In genomic region chr3:42557849-42558248, GRCh38 we compare ENCODE assay signal across 12 cellular contexts. TPM values are rescaled to one million over a fixed set of nuclear protein-coding genes. Genes with fewer than 3 reads are reported as not detected.
DNase-seq lines count a peak whose midpoint lies in the region; ATAC-seq, FAIRE-seq and TF ChIP-seq lines count a peak whose summit lies in the region.
"Had no signal": no experiment of that assay in that cellular context is flagged by ENCODE, and none has a peak within 500 bp of the region (broad histone marks: within the 10 kb centered on the region; RNA-seq: fewer than 3 reads in every experiment).

No MANE protein-coding gene starts in this region.

- BruUV-seq in K562 (replicated peaks; lab: Mats Ljungman, UMichigan), result no TSS peak

- H3K4me3 ChIP-seq in left ventricle myocardium inferior (no peak overlapping the region), right atrium auricular region (no peak overlapping the region), K562 (no peak overlapping the region), upper lobe of left lung (no peak overlapping the region), pancreas (no peak overlapping the region)

- TF ChIP-seq EP300 in K562 (IDR thresholded peaks at IDR 0.05; ENCODE audit: low read length) (no peak), upper lobe of left lung (IDR thresholded peaks at IDR 0.05) (no peak)

- DNase-seq in left ventricle myocardium inferior, result no peak
- no peak for DNase-seq in right atrium auricular region (ENCODE audit: low spot score)
- DNase-seq in NCI-H82 (lab: John Stamatoyannopoulos, UW), result peak; percentile 51
- DNase-seq in K562 (ENCODE audit: extremely low read depth in 1 of 4, low spot score in 3 of 4), result peak in 1 of 4 experiments; percentile 43
- DNase-seq in upper lobe of left lung, result no peak
- no peak for DNase-seq in pancreas
- DNase-seq: activated naive CD4-positive, alpha-beta T cell treated with anti-CD3 and anti-CD28 coated beads, Interleukin-2, amount 50 U/mL, for 16 hours; NCI-H1436 had no signal

- in situ Hi-C loops in K562 (cut with MboI), result no loop called here

- no peak overlapping the region for H3K4me2 ChIP-seq in K562 (ENCODE audit: insufficient read depth, low read length)

- no peaks in the 10 kb centered on the region; the same call in 1 of the 2 replicates for H4K20me1 ChIP-seq in K562 (replicated peaks; ENCODE audit: control insufficient read depth, insufficient read depth, low read length)

- H3K27ac ChIP-seq in left ventricle myocardium inferior (replicated peaks), result no peak overlapping the region
- H3K27ac ChIP-seq in right atrium auricular region, result no peak overlapping the region
- H3K27ac ChIP-seq in K562 (ENCODE audit: extremely low read depth, low read depth, low read length), result no peak overlapping the region
- peak overlapping the region in 2 of 4 donors; percentile 73 to 86 for H3K27ac ChIP-seq in upper lobe of left lung
- H3K27ac ChIP-seq in pancreas, result no peak overlapping the region

- TF ChIP-seq POLR2A in K562 (conservative IDR thresholded peaks at IDR 0.05), result no peak
- no peak for TF ChIP-seq POLR2A in upper lobe of left lung (IDR thresholded peaks at IDR 0.05)

- peak; percentile 42 for TF ChIP-seq CTCF in left ventricle myocardium inferior (IDR thresholded peaks at IDR 0.05; ENCODE audit: borderline replicate concordance)
- peak in 1 of 2 donors; percentile 31 for TF ChIP-seq CTCF in right atrium auricular region (IDR thresholded peaks at IDR 0.05)
- peak; percentile 43 to 95 (median 67); a peak in 5 of 6 replicates for TF ChIP-seq CTCF in K562 (IDR thresholded peaks at IDR 0.05 in 2 of 3, conservative IDR thresholded peaks at IDR 0.05 in 1 of 3; ENCODE audit: insufficient read depth in 2 of 3, low read depth in 1 of 3, low read length in 3 of 3)
- TF ChIP-seq CTCF in upper lobe of left lung (IDR thresholded peaks at IDR 0.05), result peak in 5 of 6 experiments; percentile 12 to 55 (median 29)
- no peak for TF ChIP-seq CTCF in pancreas (IDR thresholded peaks at IDR 0.05)

- no peak overlapping the region for H3K9ac ChIP-seq in K562 (ENCODE audit: insufficient read depth in 1 of 2, low read depth in 2 of 2, low read length in 2 of 2)

- intact Hi-C loops in left ventricle myocardium inferior (cut with micrococcal nuclease) (no loop called here), K562 (cut with micrococcal nuclease) (no loop called here), pancreas (cut with DNase I) (no loop called here)

- H3K27me3 ChIP-seq in left ventricle myocardium inferior (ENCODE audit: low read depth) (no peaks in the 10 kb centered on the region), right atrium auricular region (no peaks in the 10 kb centered on the region), K562 (ENCODE audit: control insufficient read depth in 2 of 2, insufficient read depth in 2 of 2, low read length in 2 of 2) (no peaks in the 10 kb centered on the region), upper lobe of left lung (no peaks in the 10 kb centered on the region), pancreas (no peaks in the 10 kb centered on the region)

- no peaks in the 10 kb centered on the region for H3K9me1 ChIP-seq in K562 (ENCODE audit: control insufficient read depth, insufficient read depth, low read length)

- H3K36me3 ChIP-seq in left ventricle myocardium inferior (peaks cover 96% of the 10 kb centered on the region), right atrium auricular region (peaks cover 85% of the 10 kb centered on the region), K562 (ENCODE audit: control insufficient read depth, insufficient read depth, low read length) (peaks cover 90% of the 10 kb centered on the region), upper lobe of left lung (peaks cover 22 to 97% (median 63%) of the 10 kb centered on the region in 4 donors), pancreas (peaks cover 0 to 75% (median 13%) of the 10 kb centered on the region in 3 donors)

- POLR2A ChIA-PET in K562 (lab: Yijun Ruan, JAX), result no interaction called here

- no peak for FAIRE-seq in K562 (lab: Jason Lieb, UNC)
- no peak for FAIRE-seq in pancreas (lab: Jason Lieb, UNC)
- FAIRE-seq: H1 had no signal

- CTCF ChIA-PET in K562 (lab: Yijun Ruan, JAX; ENCODE audit: low intra/inter-chr PET ratio), result no interaction called here

- H3K4me1 ChIP-seq in left ventricle myocardium inferior (no peaks in the 10 kb centered on the region), right atrium auricular region (no peaks in the 10 kb centered on the region), K562 (replicated peaks in 1 of 2; ENCODE audit: control insufficient read depth in 2 of 2, insufficient read depth in 2 of 2, low read length in 2 of 2) (no peaks in the 10 kb centered on the region; a peak in 2 of 5 replicates), upper lobe of left lung (peaks cover 10 to 22% (median 12%) of the 10 kb centered on the region in 4 donors), pancreas (no peaks in the 10 kb centered on the region)

- no peaks in the 10 kb centered on the region for H3K79me2 ChIP-seq in K562 (ENCODE audit: control insufficient read depth, insufficient read depth, low read length)

- H2AFZ ChIP-seq in K562 (ENCODE audit: low read depth, low read length), result no peak overlapping the region

- no peaks in the 10 kb centered on the region for H3K9me3 ChIP-seq in left ventricle myocardium inferior (replicated peaks)
- no peaks in the 10 kb centered on the region for H3K9me3 ChIP-seq in right atrium auricular region
- no peaks in the 10 kb centered on the region for H3K9me3 ChIP-seq in K562 (replicated peaks; ENCODE audit: control insufficient read depth, insufficient read depth, low read depth, low read length)
- no peaks in the 10 kb centered on the region for H3K9me3 ChIP-seq in upper lobe of left lung
- no peaks in the 10 kb centered on the region for H3K9me3 ChIP-seq in pancreas

- peak; percentile 82 for ATAC-seq in K562
- no peak for ATAC-seq in upper lobe of left lung (ENCODE audit: low FRiP score in 2 of 2)
- no peak for ATAC-seq in pancreas
- ATAC-seq in HG02973 (IDR thresholded peaks at IDR 0.05; ENCODE audit: unreplicated experiment), result no peak
- no peak for ATAC-seq in GM18858 (IDR thresholded peaks at IDR 0.05; ENCODE audit: unreplicated experiment)
- ATAC-seq: natural killer cell treated with Interleukin-12 subunit alpha and Interleukin-12 subunit beta and Interleukin-15 and Interleukin-18, amount 100 ng/mL, for 72 hours had no signal

- TF ChIP-seq RAD21 in K562 (CRISPR knock-in tag; conservative IDR thresholded peaks at IDR 0.05 in 1 of 2, IDR thresholded peaks at IDR 0.05 in 1 of 2), result peak in 1 of 2 experiments; percentile 40; a peak in 1 of 4 replicates

RNA-seq across cellular contexts. Expression of gene SEC22C, which starts 23.9 kb away (rescaled TPM):
- total RNA-seq in left ventricle myocardium inferior (23.0 TPM), right atrium auricular region (10 to 100 TPM; 32.3 to 36.2 TPM), K562 (2014; rRNA removed) (44.8 and 49.8 TPM in 2 replicates), K562 (2014; rRNA removed; fragmentation: Illumina TruSeq; extraction: Trizol) (62.4 and 63.6 TPM in 2 replicates), K562 (2015; rRNA removed; fragmentation: Illumina TruSeq; extraction: Trizol) (68.4 and 68.7 TPM in 2 replicates), K562 (2021) (50.7 and 50.8 TPM in 2 replicates), upper lobe of left lung (10 to 100 TPM; 36.3 to 59.7 (median 50.6) TPM), pancreas (10 to 100 TPM; 19.5 to 26.1 (median 21.7) TPM)
- 34.9 and 62.9 TPM in 2 replicates for total RNA-seq in K562 (2011; cell fraction: chromatin; rRNA removed; ENCODE audit: low replicate concordance)
- total RNA-seq in K562 (2011; cell fraction: nucleolus; rRNA removed), result 32.7 and 35.5 TPM in 2 replicates
- 48.1 and 67.3 TPM in 2 replicates for total RNA-seq in K562 (2011; cell fraction: nucleoplasm; rRNA removed)
- polyA plus RNA-seq in K562 (2011; rRNA removed) (60.5 and 64.5 TPM in 2 replicates), K562 (2014; fragmentation: Illumina TruSeq; extraction: Trizol) (58.5 and 59.8 TPM in 2 replicates), K562 (2014; fragmentation: Nextera tagmentation; extraction: Ambion mirVana) (10 to 100 TPM; 35.6 to 41.3 TPM), K562 (2014; rRNA removed) (45.9 and 54.5 TPM in 2 replicates), pancreas (10 to 100 TPM; 12.0 to 23.7 TPM)
- 31.6 and 53.4 TPM in 2 replicates for polyA plus RNA-seq in K562 (2011; cell fraction: cytosol; rRNA removed)
- 36.9 and 47.6 TPM in 2 replicates for polyA plus RNA-seq in K562 (2011; cell fraction: nucleus; rRNA removed)
- 55.2 and 56.3 TPM in 2 replicates for polyA plus RNA-seq in K562 (2012)
- 40.6 and 42.7 TPM in 2 replicates for polyA minus RNA-seq in K562 (2011; rRNA and poly(A)+ RNA removed)
- 17.8 and 22.0 TPM in 2 replicates for polyA minus RNA-seq in K562 (2011; cell fraction: cytosol; rRNA and poly(A)+ RNA removed)
- polyA minus RNA-seq in K562 (2011; cell fraction: nucleus; rRNA and poly(A)+ RNA removed), result 15.6 and 16.9 TPM in 2 replicates

RNA-seq across cellular contexts. Expression of gene SS18L2, which starts 32.8 kb away (rescaled TPM):
- total RNA-seq in left ventricle myocardium inferior, result 12.2 TPM
- 10 to 100 TPM in 1 of 2 donors, 1 to 10 TPM in 1; 8.4 to 13.9 TPM for total RNA-seq in right atrium auricular region
- total RNA-seq in K562 (2011; cell fraction: chromatin; rRNA removed; ENCODE audit: low replicate concordance), result 28.8 and 30.7 TPM in 2 replicates
- 24.3 and 25.5 TPM in 2 replicates for total RNA-seq in K562 (2011; cell fraction: nucleolus; rRNA removed)
- total RNA-seq in K562 (2011; cell fraction: nucleoplasm; rRNA removed), result 32.2 and 45.8 TPM in 2 replicates
- 51.4 and 75.9 TPM in 2 replicates for total RNA-seq in K562 (2014; rRNA removed)
- 70.0 and 77.2 TPM in 2 replicates for total RNA-seq in K562 (2014; rRNA removed; fragmentation: Illumina TruSeq; extraction: Trizol)
- 65.6 and 78.0 TPM in 2 replicates for total RNA-seq in K562 (2015; rRNA removed; fragmentation: Illumina TruSeq; extraction: Trizol)
- 68.6 and 77.8 TPM in 2 replicates for total RNA-seq in K562 (2021)
- polyA plus RNA-seq in K562 (2011; rRNA removed), result 117 and 144 TPM in 2 replicates
- 31.8 and 55.1 TPM in 2 replicates for polyA plus RNA-seq in K562 (2011; cell fraction: cytosol; rRNA removed)
- 36.1 and 57.1 TPM in 2 replicates for polyA plus RNA-seq in K562 (2011; cell fraction: nucleus; rRNA removed)
- polyA plus RNA-seq in K562 (2012), result 73.8 and 106 TPM in 2 replicates
- polyA plus RNA-seq in K562 (2014; fragmentation: Illumina TruSeq; extraction: Trizol), result 72.2 and 78.0 TPM in 2 replicates
- polyA plus RNA-seq in K562 (2014; fragmentation: Nextera tagmentation; extraction: Ambion mirVana), result 100 to 1,000 TPM; 275 to 324 TPM
- 99.2 and 99.4 TPM in 2 replicates for polyA plus RNA-seq in K562 (2014; rRNA removed)
- polyA minus RNA-seq in K562 (2011; rRNA and poly(A)+ RNA removed), result 31.2 and 35.5 TPM in 2 replicates
- 8.1 and 16.6 TPM in 2 replicates for polyA minus RNA-seq in K562 (2011; cell fraction: cytosol; rRNA and poly(A)+ RNA removed)
- polyA minus RNA-seq in K562 (2011; cell fraction: nucleus; rRNA and poly(A)+ RNA removed), result 12.7 and 17.9 TPM in 2 replicates
- 10 to 100 TPM in 4 of 6 donors, 1 to 10 TPM in 2; 2.6 to 25.8 (median 17.9) TPM for total RNA-seq in upper lobe of left lung
- 10 to 100 TPM in 1 of 6 donors, 1 to 10 TPM in 5; 7.5 to 14.1 (median 8.4) TPM for total RNA-seq in pancreas
- polyA plus RNA-seq in pancreas, result 10 to 100 TPM; 21.7 to 24.2 TPM

RNA-seq across cellular contexts. Expression of gene NKTR, which starts 42.6 kb away (rescaled TPM):
- total RNA-seq in left ventricle myocardium inferior, result 20.0 TPM
- 10 to 100 TPM; 14.1 to 20.4 TPM for total RNA-seq in right atrium auricular region
- 253 and 1,006 TPM in 2 replicates for total RNA-seq in K562 (2011; cell fraction: chromatin; rRNA removed; ENCODE audit: low replicate concordance)
- total RNA-seq in K562 (2011; cell fraction: nucleolus; rRNA removed), result 104 and 168 TPM in 2 replicates
- total RNA-seq in K562 (2011; cell fraction: nucleoplasm; rRNA removed), result 377 and 604 TPM in 2 replicates
- 48.0 and 51.5 TPM in 2 replicates for total RNA-seq in K562 (2014; rRNA removed)
- total RNA-seq in K562 (2014; rRNA removed; fragmentation: Illumina TruSeq; extraction: Trizol), result 117 and 120 TPM in 2 replicates
- total RNA-seq in K562 (2015; rRNA removed; fragmentation: Illumina TruSeq; extraction: Trizol), result 94.1 and 104 TPM in 2 replicates
- total RNA-seq in K562 (2021), result 67.4 and 70.3 TPM in 2 replicates
- 123 and 130 TPM in 2 replicates for polyA plus RNA-seq in K562 (2011; rRNA removed)
- polyA plus RNA-seq in K562 (2011; cell fraction: cytosol; rRNA removed), result 9.2 and 26.9 TPM in 2 replicates
- polyA plus RNA-seq in K562 (2011; cell fraction: nucleus; rRNA removed), result 284 and 370 TPM in 2 replicates
- polyA plus RNA-seq in K562 (2012), result 39.4 and 56.1 TPM in 2 replicates
- polyA plus RNA-seq in K562 (2014; fragmentation: Illumina TruSeq; extraction: Trizol), result 76.5 and 95.7 TPM in 2 replicates
- 10 to 100 TPM; 19.7 to 30.2 TPM for polyA plus RNA-seq in K562 (2014; fragmentation: Nextera tagmentation; extraction: Ambion mirVana)
- 84.5 and 92.6 TPM in 2 replicates for polyA plus RNA-seq in K562 (2014; rRNA removed)
- polyA minus RNA-seq in K562 (2011; rRNA and poly(A)+ RNA removed), result 140 and 209 TPM in 2 replicates
- 19.9 and 20.4 TPM in 2 replicates for polyA minus RNA-seq in K562 (2011; cell fraction: cytosol; rRNA and poly(A)+ RNA removed)
- polyA minus RNA-seq in K562 (2011; cell fraction: nucleus; rRNA and poly(A)+ RNA removed), result 246 and 455 TPM in 2 replicates
- total RNA-seq in upper lobe of left lung, result 100 to 1,000 TPM in 3 of 6 donors, 10 to 100 TPM in 3; 53.7 to 231 (median 103) TPM
- total RNA-seq in pancreas, result 10 to 100 TPM; 15.5 to 42.0 (median 33.0) TPM
- 10 to 100 TPM; 27.9 to 46.8 TPM for polyA plus RNA-seq in pancreas

RNA-seq across cellular contexts. Expression of gene VIPR1, which starts 55.4 kb away (rescaled TPM):
- total RNA-seq in left ventricle myocardium inferior (1.7 TPM), right atrium auricular region (10 to 100 TPM in 1 of 2 donors, 1 to 10 TPM in 1; 6.2 to 21.0 TPM), K562 (2014; rRNA removed) (0.09 TPM in 1 of 2 replicates, not detected in the other), K562 (2014; rRNA removed; fragmentation: Illumina TruSeq; extraction: Trizol) (0.04 and 0.10 TPM in 2 replicates), K562 (2015; rRNA removed; fragmentation: Illumina TruSeq; extraction: Trizol) (0.11 and 0.14 TPM in 2 replicates), K562 (2021) (0.34 and 0.38 TPM in 2 replicates), upper lobe of left lung (100 to 1,000 TPM in 4 of 6 donors, 10 to 100 TPM in 2; 92.6 to 577 (median 198) TPM), pancreas (1 to 10 TPM in 5 of 6 donors, under 1 TPM in 1; 0.47 to 3.4 (median 1.9) TPM)
- total RNA-seq in K562 (2011; cell fraction: chromatin; rRNA removed; ENCODE audit: low replicate concordance), result 0.44 and 0.55 TPM in 2 replicates
- 0.13 and 0.67 TPM in 2 replicates for total RNA-seq in K562 (2011; cell fraction: nucleolus; rRNA removed)
- 0.53 and 0.73 TPM in 2 replicates for total RNA-seq in K562 (2011; cell fraction: nucleoplasm; rRNA removed)
- polyA plus RNA-seq in K562 (2011; rRNA removed) (0.15 and 0.21 TPM in 2 replicates), K562 (2014; fragmentation: Illumina TruSeq; extraction: Trizol) (0.06 TPM in 1 of 2 replicates, not detected in the other), K562 (2014; fragmentation: Nextera tagmentation; extraction: Ambion mirVana) (not detected), K562 (2014; rRNA removed) (not detected in 2 replicates), pancreas (10 to 100 TPM in 1 of 2 donors, 1 to 10 TPM in 1; 3.4 to 10.6 TPM)
- polyA plus RNA-seq in K562 (2011; cell fraction: cytosol; rRNA removed), result 0.30 TPM in 1 of 2 replicates, not detected in the other
- 0.21 and 1.7 TPM in 2 replicates for polyA plus RNA-seq in K562 (2011; cell fraction: nucleus; rRNA removed)
- polyA plus RNA-seq in K562 (2012), result 0.13 and 0.35 TPM in 2 replicates
- 0.21 TPM in 1 of 2 replicates, not detected in the other for polyA minus RNA-seq in K562 (2011; rRNA and poly(A)+ RNA removed)
- polyA minus RNA-seq in K562 (2011; cell fraction: cytosol; rRNA and poly(A)+ RNA removed), result not detected in 2 replicates
- polyA minus RNA-seq in K562 (2011; cell fraction: nucleus; rRNA and poly(A)+ RNA removed), result 0.22 and 0.40 TPM in 2 replicates

Comparison
In these comparisons a context has a peak if more than half of its experiments do, and no peak if none do; other contexts are left out.
1. CTCF ChIP-seq: peak in left ventricle myocardium inferior (single experiment), K562 (3 of 3) and upper lobe of left lung (5 of 6); none in pancreas (0 of 4).